In genomic region chr19:50090706-50091105, GRCh38 we compare ENCODE assay signal across 8 cellular contexts.
A peak's percentile ranks its signal among the peaks of the same experiment; 100 is the strongest.
DNase-seq lines count a peak whose midpoint lies in the region; ATAC-seq, FAIRE-seq and TF ChIP-seq lines count a peak whose summit lies in the region.
"Not testable (repeated sequence)": the region's sequence is repeated elsewhere in the genome, so short reads cannot be mapped to it uniquely, and the experiment has no call there.

No MANE protein-coding gene starts in this region.

- not testable (repeated sequence) for H3K9me1 ChIP-seq in K562 (ENCODE audit: control insufficient read depth, insufficient read depth, low read length)

- H3K36me3 ChIP-seq in MG63; K562 (ENCODE audit: control insufficient read depth, insufficient read depth, low read length): not testable (repeated sequence)

- not testable (repeated sequence) for H3K27me3 ChIP-seq in MG63; K562 (ENCODE audit: control insufficient read depth in 2 of 2, insufficient read depth in 2 of 2, low read length in 2 of 2)

- H3K9me3 ChIP-seq in MG63; K562 (replicated peaks; ENCODE audit: control insufficient read depth, insufficient read depth, low read depth, low read length): not testable (repeated sequence)

- CTCF ChIA-PET in K562 (lab: Yijun Ruan, JAX; ENCODE audit: low intra/inter-chr PET ratio): not testable (repeated sequence)

- DNase-seq in A172 (ENCODE audit: low spot score): peak; percentile 51
- DNase-seq in GM12864 (ENCODE audit: low read depth): not testable (repeated sequence)
- peak; percentile 33 for DNase-seq in MG63
- peak; percentile 11 for DNase-seq in activated T-cell treated with anti-CD3 and anti-CD28 coated beads for 24 hours (ENCODE audit: low read depth)
- peak; percentile 49 to 73 (median 64) for DNase-seq in K562 (ENCODE audit: extremely low read depth in 1 of 4, low spot score in 3 of 4)
- DNase-seq in mesenteric fat pad (ENCODE audit: low spot score): peak; percentile 41
- DNase-seq in stimulated activated CD4-positive, alpha-beta T cell treated with anti-CD3 and anti-CD28 coated beads, TNF-alpha, amount 100 ng/mL, for 4 hours (ENCODE audit: low read depth in 3 of 3): peak in 2 of 3 experiments; percentile 3 to 6

- peak; percentile 89 for ATAC-seq in K562

- in situ Hi-C loops in K562 (cut with MboI): loop anchor here (10.0 kb wide), 1 partner anchor 156 kb away; no protein-coding TSS in a partner anchor

- not testable (repeated sequence) for H3K79me2 ChIP-seq in K562 (ENCODE audit: control insufficient read depth, insufficient read depth, low read length)

- FAIRE-seq in K562 (lab: Jason Lieb, UNC): not testable (repeated sequence)

- intact Hi-C loops in K562 (cut with micrococcal nuclease): not testable (repeated sequence)

- TF ChIP-seq CTCF in GM12864 (IDR thresholded peaks at IDR 0.05; ENCODE audit: low read depth, low read length, missing control alignments): peak; percentile 45
- peak; percentile 26; the same call in 1 of the 2 replicates for TF ChIP-seq CTCF in VCaP (conservative IDR thresholded peaks at IDR 0.05)
- TF ChIP-seq CTCF in K562 (IDR thresholded peaks at IDR 0.05 in 2 of 3, conservative IDR thresholded peaks at IDR 0.05 in 1 of 3; ENCODE audit: insufficient read depth in 2 of 3, low read depth in 1 of 3, low read length in 3 of 3): peak; percentile 52 to 64 (median 54)

- not testable (repeated sequence) for H3K4me3 ChIP-seq in GM12864 (ENCODE audit: low read depth, low read length); MG63; K562

- not testable (repeated sequence) for TF ChIP-seq POLR2A in K562 (conservative IDR thresholded peaks at IDR 0.05)

- H3K4me2 ChIP-seq in K562 (ENCODE audit: insufficient read depth, low read length): not testable (repeated sequence)

- H3K9ac ChIP-seq in K562 (ENCODE audit: insufficient read depth in 1 of 2, low read depth in 2 of 2, low read length in 2 of 2): not testable (repeated sequence)

- not testable (repeated sequence) for H4K20me1 ChIP-seq in K562 (replicated peaks; ENCODE audit: control insufficient read depth, insufficient read depth, low read length)

- BruUV-seq in K562 (replicated peaks; lab: Mats Ljungman, UMichigan): not testable (repeated sequence)

- POLR2A ChIA-PET in K562 (lab: Yijun Ruan, JAX): not testable (repeated sequence)

- H3K27ac ChIP-seq in VCaP; K562 (ENCODE audit: extremely low read depth, low read depth, low read length): not testable (repeated sequence)

- 41% methylated on average over 10 of the region's 10 CpGs for WGBS in K562 (ENCODE audit: insufficient coverage, low coverage, missing lambda C conversion rate)

- H3K4me1 ChIP-seq in K562 (replicated peaks in 1 of 2; ENCODE audit: control insufficient read depth in 2 of 2, insufficient read depth in 2 of 2, low read length in 2 of 2): not testable (repeated sequence)

- TF ChIP-seq RAD21 in K562 (CRISPR knock-in tag; conservative IDR thresholded peaks at IDR 0.05 in 1 of 2, IDR thresholded peaks at IDR 0.05 in 1 of 2): peak; percentile 20 to 55; a peak in 2 of 4 replicates

- TF ChIP-seq EP300 in K562 (IDR thresholded peaks at IDR 0.05; ENCODE audit: low read length): not testable (repeated sequence)

- H2AFZ ChIP-seq in K562 (ENCODE audit: low read depth, low read length): not testable (repeated sequence)

TF ChIP-seq in K562, 482 proteins besides CTCF, POLR2A, EP300 and RAD21:
- TF ChIP-seq NR2C1 (IDR thresholded peaks at IDR 0.05) (peak; percentile 68), NR2C1 (tag; IDR thresholded peaks at IDR 0.05) (peak; percentile 72), ATF1 (tag; IDR thresholded peaks at IDR 0.05) (peak; percentile 64), JUND (IDR thresholded peaks at IDR 0.05; ENCODE audit: borderline replicate concordance, low read depth, low read length) (peak; percentile 23; the same call in 1 of the 2 replicates), L3MBTL2 (IDR thresholded peaks at IDR 0.05) (0 out of 2 replicates have a peak, but pooled peaks have one; percentile 18), CTBP1 (IDR thresholded peaks at IDR 0.05; ENCODE audit: borderline replicate concordance) (peak; percentile 55; the same call in 1 of the 2 replicates), CC2D1A (IDR thresholded peaks at IDR 0.05) (peak; percentile 70), FOXM1 (IDR thresholded peaks at IDR 0.05; ENCODE audit: low read depth) (peak; percentile 16; the same call in 1 of the 2 replicates), SMC3 (conservative IDR thresholded peaks at IDR 0.05; ENCODE audit: insufficient read depth, low read depth, low read length) (0 out of 2 replicates have a peak, but pooled peaks have one; percentile 27), ATF7 (IDR thresholded peaks at IDR 0.05) (peak; percentile 74), ATF3 (IDR thresholded peaks at IDR 0.05) (peak; percentile 39; the same call in 1 of the 2 replicates), CHAMP1 (IDR thresholded peaks at IDR 0.05) (peak; percentile 76), RCOR1 (IDR thresholded peaks at IDR 0.05; ENCODE audit: borderline replicate concordance in 1 of 2, low read depth in 2 of 2, low read length in 2 of 2) (0 out of 4 replicates have a peak, but pooled peaks of 1 of the 2 experiments have one; percentile 23)
- TF ChIP-seq ATF1 (CRISPR knock-in tag; IDR thresholded peaks at IDR 0.05); JUND (tag; IDR thresholded peaks at IDR 0.05; ENCODE audit: borderline replicate concordance, low read depth, low read length); FOXM1 (CRISPR knock-in tag; IDR thresholded peaks at IDR 0.05; ENCODE audit: low read depth); ATF3 (CRISPR knock-in tag; conservative IDR thresholded peaks at IDR 0.05): not testable (repeated sequence)
- TF ChIP-seq, protein P1, sequence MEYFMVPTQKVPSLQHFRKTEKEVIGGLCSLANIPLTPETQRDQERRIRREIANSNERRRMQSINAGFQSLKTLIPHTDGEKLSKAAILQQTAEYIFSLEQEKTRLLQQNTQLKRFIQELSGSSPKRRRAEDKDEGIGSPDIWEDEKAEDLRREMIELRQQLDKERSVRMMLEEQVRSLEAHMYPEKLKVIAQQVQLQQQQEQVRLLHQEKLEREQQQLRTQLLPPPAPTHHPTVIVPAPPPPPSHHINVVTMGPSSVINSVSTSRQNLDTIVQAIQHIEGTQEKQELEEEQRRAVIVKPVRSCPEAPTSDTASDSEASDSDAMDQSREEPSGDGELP (CRISPR knock-in tag; IDR thresholded peaks at IDR 0.05; ENCODE audit: borderline replicate concordance): peak; percentile 19; the same call in 1 of the 2 replicates
